ENCODE assay signal across 19 cellular contexts in the genomic region with DNA sequence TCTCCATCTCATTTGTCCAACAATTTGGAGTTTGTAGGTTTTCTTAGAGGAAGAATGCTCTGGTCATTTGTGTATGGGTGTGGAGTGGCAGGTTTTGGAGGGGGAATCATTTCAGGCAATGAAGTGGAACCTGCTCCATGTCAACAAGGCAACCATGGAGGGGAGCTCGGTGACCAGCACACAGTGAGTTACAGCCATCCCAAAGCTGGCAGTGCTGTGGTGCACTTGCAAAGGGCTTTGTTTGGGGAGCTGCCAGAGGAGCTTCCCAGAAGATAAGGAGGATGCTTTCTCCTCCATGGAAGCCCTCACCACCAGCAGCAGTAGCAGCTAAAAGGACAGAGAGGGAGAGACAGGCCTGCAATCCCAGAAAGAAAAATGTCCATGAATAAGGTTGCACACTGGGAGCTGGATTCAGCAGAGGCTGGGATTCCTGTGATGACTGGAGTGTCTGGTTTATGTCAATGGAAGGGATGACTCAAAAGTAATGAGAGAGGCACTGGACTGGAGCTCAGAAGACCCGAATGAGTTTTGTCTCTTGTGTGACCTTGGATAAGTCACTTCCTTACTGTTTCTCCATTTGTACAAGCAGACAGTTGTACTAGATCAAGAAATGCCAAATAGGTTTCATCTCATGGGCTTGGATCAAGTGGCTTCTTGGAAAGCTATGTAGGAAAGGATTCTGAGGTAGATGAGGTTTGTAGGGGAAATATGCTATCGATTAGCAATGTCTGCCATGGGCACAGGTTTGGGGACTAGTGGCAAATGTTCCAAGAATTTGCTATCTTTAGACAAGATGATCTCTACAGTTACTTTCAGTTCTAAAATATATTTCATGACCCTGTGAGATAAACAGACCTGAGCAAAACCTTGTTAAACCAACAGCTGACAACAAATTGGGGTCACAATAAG. TPM values are rescaled to one million over a fixed set of nuclear protein-coding genes. Genes with fewer than 3 reads are reported as not detected.
DNase-seq lines count a peak whose midpoint lies in the region; ATAC-seq and TF ChIP-seq lines count a peak whose summit lies in the region.
"Had no signal": no experiment of that assay in that cellular context is flagged by ENCODE, and none has a peak within 500 bp of the region (broad histone marks: within the 10 kb centered on the region; RNA-seq: fewer than 3 reads in every experiment).

No MANE protein-coding gene starts in this region.

- no peak for DNase-seq in natural killer cell treated with Interleukin-12 subunit alpha and Interleukin-12 subunit beta and Interleukin-15 and Interleukin-18, amount 100 ng/mL, for 72 hours (ENCODE audit: low spot score)
- DNase-seq in natural killer cell (no peak), SK-N-SH (no peak), fibroblast of mammary gland (ENCODE audit: low read depth) (peak; percentile 63), testis (peak; percentile 15), left colon (no peak)
- DNase-seq: activated T-cell treated with anti-CD3 and anti-CD28 coated beads, Interleukin-2, amount 50 U/mL, for 48 hours; CD4-positive, alpha-beta memory T cell; gastrocnemius medialis; HFFc6; mammary epithelial cell; NCI-H1048; NCI-H187; PC-3; stimulated activated CD4-positive, alpha-beta T cell treated with anti-CD3 and anti-CD28 coated beads, Interleukin-4, amount 100 ng/mL, for 1 hour; stimulated activated naive CD4-positive, alpha-beta T cell treated with Interleukin-2 at 50 U/mL for 16 hours; tibial artery had no signal

- peak overlapping the region; percentile 33 for H3K4me3 Mint-ChIP-seq in natural killer cell treated with Interleukin-12 subunit alpha and Interleukin-12 subunit beta and Interleukin-15 and Interleukin-18, amount 100 ng/mL, for 72 hours
- no peak overlapping the region for H3K4me3 Mint-ChIP-seq in natural killer cell

- no peak for ATAC-seq in natural killer cell treated with Interleukin-12 subunit alpha and Interleukin-12 subunit beta and Interleukin-15 and Interleukin-18, amount 100 ng/mL, for 72 hours
- ATAC-seq in natural killer cell, result no peak
- no peak for ATAC-seq in left colon
- ATAC-seq in HG03460 (IDR thresholded peaks at IDR 0.05; ENCODE audit: unreplicated experiment), result no peak
- ATAC-seq: gastrocnemius medialis, PC-3 had no signal

- H2AFZ ChIP-seq in SK-N-SH (ENCODE audit: low read depth), result no peak overlapping the region

- H3K9me3 ChIP-seq in SK-N-SH, result no peaks in the 10 kb centered on the region
- no peaks in the 10 kb centered on the region for H3K9me3 ChIP-seq in testis
- H3K9me3 ChIP-seq: gastrocnemius medialis, tibial artery had no signal

- H3K27ac ChIP-seq in SK-N-SH (ENCODE audit: low read depth in 2 of 2, low read length in 1 of 2) (no peak overlapping the region), testis (no peak overlapping the region)
- H3K27ac ChIP-seq: gastrocnemius medialis, tibial artery had no signal

- no peak overlapping the region for H3K27ac Mint-ChIP-seq in natural killer cell treated with Interleukin-12 subunit alpha and Interleukin-12 subunit beta and Interleukin-15 and Interleukin-18, amount 100 ng/mL, for 72 hours
- H3K27ac Mint-ChIP-seq in natural killer cell, result no peak overlapping the region
- H3K27ac Mint-ChIP-seq: activated naive CD4-positive, alpha-beta T cell treated with anti-CD3 and anti-CD28 coated beads, Interleukin-2, amount 50 U/mL, for 72 hours had no signal

- H4K20me1 ChIP-seq in SK-N-SH (ENCODE audit: insufficient read depth), result no peaks in the 10 kb centered on the region

- H3K27me3 ChIP-seq in SK-N-SH (ENCODE audit: insufficient read depth) (no peaks in the 10 kb centered on the region), testis (no peaks in the 10 kb centered on the region)
- H3K27me3 ChIP-seq: gastrocnemius medialis, tibial artery had no signal

- no peak for TF ChIP-seq CTCF in natural killer cell (IDR thresholded peaks at IDR 0.05)
- TF ChIP-seq CTCF in SK-N-SH (IDR thresholded peaks at IDR 0.05), result no peak
- TF ChIP-seq CTCF in fibroblast of mammary gland (conservative IDR thresholded peaks at IDR 0.05; ENCODE audit: control insufficient read depth, insufficient read depth, low read depth, low read length), result no peak
- no peak for TF ChIP-seq CTCF in testis (IDR thresholded peaks at IDR 0.05)

- H3K36me3 ChIP-seq in SK-N-SH (replicated peaks in 1 of 2; ENCODE audit: control insufficient read depth in 1 of 2, insufficient read depth in 2 of 2, low read length in 1 of 2) (no peaks in the 10 kb centered on the region), testis (ENCODE audit: low read depth, missing control alignments) (no peaks in the 10 kb centered on the region)
- H3K36me3 ChIP-seq: gastrocnemius medialis, tibial artery had no signal

- CTCF ChIA-PET in SK-N-SH (lab: Yijun Ruan, JAX), result interaction anchor here (0.7 to 4.0 kb wide), 6 partner anchors 10 to 242 kb away, joined by 3 to 22 read pairs (median 5); no protein-coding TSS in a partner anchor

- H3K4me2 ChIP-seq in SK-N-SH, result no peak overlapping the region

- no peaks in the 10 kb centered on the region for H3K79me2 ChIP-seq in SK-N-SH (ENCODE audit: insufficient read depth)

- H3K27me3 Mint-ChIP-seq in natural killer cell treated with Interleukin-12 subunit alpha and Interleukin-12 subunit beta and Interleukin-15 and Interleukin-18, amount 100 ng/mL, for 72 hours, result peaks cover 0 to 3% of the 10 kb centered on the region in 2 donors
- H3K27me3 Mint-ChIP-seq in natural killer cell (ENCODE audit: low read depth in 2 of 2), result peaks cover 0 to 4% of the 10 kb centered on the region in 2 donors
- H3K27me3 Mint-ChIP-seq: CD4-positive, alpha-beta memory T cell had no signal

- H3K36me3 Mint-ChIP-seq in natural killer cell treated with Interleukin-12 subunit alpha and Interleukin-12 subunit beta and Interleukin-15 and Interleukin-18, amount 100 ng/mL, for 72 hours, result no peaks in the 10 kb centered on the region
- no peaks in the 10 kb centered on the region for H3K36me3 Mint-ChIP-seq in natural killer cell
- H3K36me3 Mint-ChIP-seq: activated naive CD4-positive, alpha-beta T cell treated with anti-CD3 and anti-CD28 coated beads, Interleukin-2, amount 50 U/mL, for 72 hours; CD4-positive, alpha-beta memory T cell had no signal

- no peak overlapping the region for H3K4me3 ChIP-seq in SK-N-SH (ENCODE audit: low read depth in 2 of 2, low read length in 1 of 2)
- H3K4me3 ChIP-seq in fibroblast of mammary gland (ENCODE audit: control insufficient read depth, low read depth, low read length), result no peak overlapping the region
- H3K4me3 ChIP-seq in testis, result no peak overlapping the region

- no peak for TF ChIP-seq EP300 in SK-N-SH (IDR thresholded peaks at IDR 0.05; ENCODE audit: borderline replicate concordance in 1 of 2, low read depth in 1 of 2, low read length in 1 of 2)

- intact Hi-C loops in natural killer cell (cut with micrococcal nuclease), result loop anchor here (10.0 kb wide), 1 partner anchor 319 kb away; no protein-coding TSS in a partner anchor
- intact Hi-C loops in testis (cut with DNase I; ENCODE audit: low total_unique reads), result no loop called here
- intact Hi-C loops in left colon (cut with DNase I, micrococcal nuclease), result no loop called here

- H3K4me1 Mint-ChIP-seq in natural killer cell treated with Interleukin-12 subunit alpha and Interleukin-12 subunit beta and Interleukin-15 and Interleukin-18, amount 100 ng/mL, for 72 hours (ENCODE audit: low read depth in 2 of 2), result peaks cover 4 to 17% of the 10 kb centered on the region in 2 donors
- peaks cover 0 to 6% of the 10 kb centered on the region in 2 donors for H3K4me1 Mint-ChIP-seq in natural killer cell

- no peaks in the 10 kb centered on the region for H3K9me2 ChIP-seq in SK-N-SH

- WGBS in SK-N-SH (ENCODE audit: low lambda C conversion rate), result 67% methylated on average over 3 of the region's 3 CpGs
- 82 to 85% methylated on average over 3 of the region's 3 CpGs for WGBS in testis, 2 donors

- TF ChIP-seq RAD21 in SK-N-SH (IDR thresholded peaks at IDR 0.05; ENCODE audit: low read length), result no peak

- no peaks in the 10 kb centered on the region for H3K9me3 Mint-ChIP-seq in natural killer cell treated with Interleukin-12 subunit alpha and Interleukin-12 subunit beta and Interleukin-15 and Interleukin-18, amount 100 ng/mL, for 72 hours
- H3K9me3 Mint-ChIP-seq in natural killer cell, result no peaks in the 10 kb centered on the region
- H3K9me3 Mint-ChIP-seq: activated naive CD4-positive, alpha-beta T cell treated with anti-CD3 and anti-CD28 coated beads, Interleukin-2, amount 50 U/mL, for 72 hours; CD4-positive, alpha-beta memory T cell; HFFc6 had no signal

- H3F3A ChIP-seq in SK-N-SH (replicated peaks; ENCODE audit: insufficient read depth), result no peaks in the 10 kb centered on the region

- TF ChIP-seq POLR2A in testis (IDR thresholded peaks at IDR 0.05), result no peak

- no peak overlapping the region for H3K9ac ChIP-seq in SK-N-SH

- POLR2A ChIA-PET in SK-N-SH (lab: Yijun Ruan, JAX), result no interaction called here

- H3K4me1 ChIP-seq in SK-N-SH (ENCODE audit: control insufficient read depth in 1 of 2, insufficient read depth in 2 of 2, low read depth in 1 of 2, low read length in 1 of 2), result no peaks in the 10 kb centered on the region; a peak in 1 of 4 replicates
- no peaks in the 10 kb centered on the region for H3K4me1 ChIP-seq in testis
- H3K4me1 ChIP-seq: tibial artery had no signal

TF ChIP-seq in SK-N-SH, 30 proteins besides CTCF, POLR2A, EP300 and RAD21 (continues in another document):
- TF ChIP-seq, protein P1, sequence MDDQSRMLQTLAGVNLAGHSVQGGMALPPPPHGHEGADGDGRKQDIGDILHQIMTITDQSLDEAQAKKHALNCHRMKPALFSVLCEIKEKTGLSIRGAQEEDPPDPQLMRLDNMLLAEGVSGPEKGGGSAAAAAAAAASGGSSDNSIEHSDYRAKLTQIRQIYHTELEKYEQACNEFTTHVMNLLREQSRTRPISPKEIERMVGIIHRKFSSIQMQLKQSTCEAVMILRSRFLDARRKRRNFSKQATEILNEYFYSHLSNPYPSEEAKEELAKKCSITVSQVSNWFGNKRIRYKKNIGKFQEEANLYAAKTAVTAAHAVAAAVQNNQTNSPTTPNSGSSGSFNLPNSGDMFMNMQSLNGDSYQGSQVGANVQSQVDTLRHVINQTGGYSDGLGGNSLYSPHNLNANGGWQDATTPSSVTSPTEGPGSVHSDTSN (IDR thresholded peaks at IDR 0.05), result peak; percentile 22; the same call in 1 of the 2 replicates
- peak; percentile 69 for TF ChIP-seq TCF12 (IDR thresholded peaks at IDR 0.05)

RNA-seq across cellular contexts. Expression of a gene that starts 27.2 kb away (rescaled TPM):
- total RNA-seq in natural killer cell treated with Interleukin-12 subunit alpha and Interleukin-12 subunit beta and Interleukin-15 and Interleukin-18, amount 100 ng/mL, for 72 hours, result 10 to 100 TPM; 23.9 to 38.5 TPM
- 10 to 100 TPM; 39.5 to 64.6 (median 63.9) TPM for total RNA-seq in natural killer cell
- 14.5 and 15.4 TPM in 2 replicates for polyA plus RNA-seq in SK-N-SH (2012; rRNA removed)
- polyA plus RNA-seq in SK-N-SH (2012; cell fraction: cytosol; rRNA removed), result 22.9 and 27.1 TPM in 2 replicates
- 13.9 and 17.6 TPM in 2 replicates for polyA plus RNA-seq in SK-N-SH (2012; cell fraction: nucleus; rRNA removed)
- 10 to 100 TPM; 36.4 to 43.8 TPM for total RNA-seq in testis
- polyA plus RNA-seq in testis (ENCODE audit: insufficient read depth, low read depth, low replicate concordance), result 44.8 TPM
- total RNA-seq in left colon, result 10 to 100 TPM; 16.0 to 19.4 TPM

Comparison
In these comparisons a context has a peak if more than half of its experiments do, and no peak if none do; other contexts are left out.
1. DNase-seq: peak in fibroblast of mammary gland (single experiment) and testis (single experiment); none in natural killer cell treated with Interleukin-12 subunit alpha and Interleukin-12 subunit beta and Interleukin-15 and Interleukin-18, amount 100 ng/mL, for 72 hours (single experiment), natural killer cell (single experiment), SK-N-SH (single experiment) and left colon (0 of 2).